In the genomic region with DNA sequence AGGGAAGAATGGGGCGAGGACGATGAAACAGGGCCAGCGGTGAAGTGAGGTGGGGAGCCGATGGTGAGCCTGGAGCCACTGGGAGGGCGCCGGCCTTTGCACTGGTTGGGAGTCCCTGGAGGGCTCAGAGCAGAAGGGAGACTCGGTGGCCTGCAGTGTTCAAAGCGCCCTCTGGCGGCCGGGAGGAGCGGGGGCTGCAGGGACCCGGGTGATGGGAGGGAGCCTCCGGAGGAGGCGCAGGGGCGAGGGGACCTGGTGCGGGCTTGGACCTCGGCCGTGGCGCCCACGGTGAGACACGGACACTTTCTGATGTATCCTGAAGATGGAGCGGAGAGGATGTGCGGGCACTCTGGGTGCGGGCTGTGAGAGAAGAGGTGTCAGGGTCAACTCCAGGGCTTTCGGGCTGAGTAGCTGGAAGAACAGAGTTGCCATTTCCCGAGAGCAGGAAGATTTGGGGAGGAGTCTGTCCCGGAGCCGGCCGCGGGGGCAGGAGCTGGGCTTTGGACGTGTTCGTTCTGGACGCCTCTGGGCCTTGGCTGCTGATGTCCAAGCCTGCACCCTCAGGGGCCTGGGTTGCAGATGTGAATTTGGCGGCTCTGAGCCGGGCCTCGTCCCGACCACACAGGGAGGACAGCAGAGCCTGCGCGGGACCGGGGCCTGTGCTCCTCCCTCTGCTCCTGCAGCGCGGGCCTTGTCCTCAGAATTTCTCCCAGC, we compare ENCODE assay signal across 8 cellular contexts. TPM values are rescaled to one million over a fixed set of nuclear protein-coding genes. Genes with fewer than 3 reads are reported as not detected.
DNase-seq lines count a peak whose midpoint lies in the region; ATAC-seq lines count a peak whose summit lies in the region.

No MANE protein-coding gene starts in this region.

- no peak overlapping the region for H2BK15ac ChIP-seq in mesenchymal stem cell (ENCODE audit: low read depth, poor library complexity, severe bottlenecking)

- ATAC-seq in HG03196 (IDR thresholded peaks at IDR 0.05; ENCODE audit: unreplicated experiment) = no peak

- H2AFZ ChIP-seq in mesenchymal stem cell (ENCODE audit: low read depth, low read length) = no peak overlapping the region

- no peak overlapping the region for H3K4me2 ChIP-seq in mesenchymal stem cell (ENCODE audit: low read length, poor library complexity, severe bottlenecking)

- peak; percentile 77 for DNase-seq in GM19238 (ENCODE audit: insufficient read length, low spot score)
- DNase-seq in NCI-H1930 (lab: John Stamatoyannopoulos, UW) = peak; percentile 84 to 91
- peak; percentile 90 for DNase-seq in activated CD4-positive, alpha-beta T cell treated with anti-CD3 and anti-CD28 coated beads for 48 hours
- DNase-seq in dermis blood vessel endothelial cell = peak; percentile 61
- DNase-seq in mesenchymal stem cell = peak; percentile 53
- peak; percentile 92 for DNase-seq in stimulated activated CD8-positive, alpha-beta memory T cell treated with anti-CD3 and anti-CD28 coated beads, Interleukin-4, amount 100 ng/mL, for 48 hours
- no peak for DNase-seq in DMS 273 treated with DMSO at 0.1 percent for 48 hours (lab: John Stamatoyannopoulos, UW)

- H4K91ac ChIP-seq in mesenchymal stem cell (ENCODE audit: low read length) = peak overlapping the region; percentile 45

- peak overlapping the region in 1 of 2 experiments; percentile 69 for H3K4me3 ChIP-seq in mesenchymal stem cell (ENCODE audit: insufficient read depth in 1 of 2, low read depth in 1 of 2, low read length in 2 of 2)

- no peak overlapping the region for H3K4ac ChIP-seq in mesenchymal stem cell (ENCODE audit: low read depth in 1 of 2, low read length in 2 of 2)

- H2BK5ac ChIP-seq in mesenchymal stem cell (ENCODE audit: low read depth, low read length, poor library complexity, severe bottlenecking) = no peak overlapping the region

- no peak overlapping the region for H2AK5ac ChIP-seq in mesenchymal stem cell (ENCODE audit: low read length, severe bottlenecking)

- peak overlapping the region in 1 of 2 experiments; percentile 52 for H3K23ac ChIP-seq in mesenchymal stem cell (ENCODE audit: low read length in 2 of 2)

- peaks cover 8% of the 10 kb centered on the region for H3K4me1 ChIP-seq in mesenchymal stem cell (ENCODE audit: control insufficient read depth, insufficient read depth, low read depth, low read length)

- H4K8ac ChIP-seq in mesenchymal stem cell (ENCODE audit: low read length) = peak overlapping the region; percentile 29

- no peaks in the 10 kb centered on the region for H3K79me1 ChIP-seq in mesenchymal stem cell (replicated peaks; ENCODE audit: low read length, poor library complexity, severe bottlenecking)

- no peak overlapping the region for H3K14ac ChIP-seq in mesenchymal stem cell (ENCODE audit: low read length in 2 of 2)

- no peak overlapping the region for H2BK120ac ChIP-seq in mesenchymal stem cell (ENCODE audit: low read depth, low read length)

- peak overlapping the region in 1 of 2 experiments; percentile 10 for H2BK12ac ChIP-seq in mesenchymal stem cell (ENCODE audit: low read length in 2 of 2)

- H3K36me3 ChIP-seq in mesenchymal stem cell (ENCODE audit: control insufficient read depth in 1 of 2, insufficient read depth in 2 of 2, low read depth in 1 of 2, low read length in 2 of 2) = no peaks in the 10 kb centered on the region

- H3K9me3 ChIP-seq in mesenchymal stem cell (ENCODE audit: control insufficient read depth, low read length) = no peaks in the 10 kb centered on the region

- H3K27me3 ChIP-seq in mesenchymal stem cell (ENCODE audit: control insufficient read depth in 1 of 2, insufficient read depth in 1 of 2, low read length in 2 of 2) = peaks cover 11 to 20% of the 10 kb centered on the region in 2 experiments

- H3K27ac ChIP-seq in mesenchymal stem cell (ENCODE audit: low read length, poor library complexity, severe bottlenecking) = no peak overlapping the region

- H3K18ac ChIP-seq in mesenchymal stem cell (ENCODE audit: low read depth in 1 of 2, low read length in 2 of 2) = peak overlapping the region in 1 of 2 experiments; percentile 70

- H3K9ac ChIP-seq in mesenchymal stem cell (ENCODE audit: low read length) = peak overlapping the region; percentile 68

- WGBS in mesenchymal stem cell = 19% methylated on average over 42 of the region's 42 CpGs

RNA-seq across cellular contexts. Expression of a gene that starts 29.7 kb away (rescaled TPM):
- total RNA-seq in dermis blood vessel endothelial cell = under 0.01 and 0.14 TPM in 2 replicates
- 1.3 TPM for polyA plus RNA-seq in mesenchymal stem cell (2013, experiment 1 of 2)
- polyA plus RNA-seq in mesenchymal stem cell (2013, experiment 2 of 2) = 1.3 TPM

RNA-seq across cellular contexts. Expression of a gene that starts 33.2 kb away (rescaled TPM):
- total RNA-seq in dermis blood vessel endothelial cell = 152 and 323 TPM in 2 replicates
- polyA plus RNA-seq in mesenchymal stem cell (2013, experiment 1 of 2) = 162 TPM
- polyA plus RNA-seq in mesenchymal stem cell (2013, experiment 2 of 2) = 158 TPM
